ENCODE assay signal across 8 cellular contexts in the genomic region with DNA sequence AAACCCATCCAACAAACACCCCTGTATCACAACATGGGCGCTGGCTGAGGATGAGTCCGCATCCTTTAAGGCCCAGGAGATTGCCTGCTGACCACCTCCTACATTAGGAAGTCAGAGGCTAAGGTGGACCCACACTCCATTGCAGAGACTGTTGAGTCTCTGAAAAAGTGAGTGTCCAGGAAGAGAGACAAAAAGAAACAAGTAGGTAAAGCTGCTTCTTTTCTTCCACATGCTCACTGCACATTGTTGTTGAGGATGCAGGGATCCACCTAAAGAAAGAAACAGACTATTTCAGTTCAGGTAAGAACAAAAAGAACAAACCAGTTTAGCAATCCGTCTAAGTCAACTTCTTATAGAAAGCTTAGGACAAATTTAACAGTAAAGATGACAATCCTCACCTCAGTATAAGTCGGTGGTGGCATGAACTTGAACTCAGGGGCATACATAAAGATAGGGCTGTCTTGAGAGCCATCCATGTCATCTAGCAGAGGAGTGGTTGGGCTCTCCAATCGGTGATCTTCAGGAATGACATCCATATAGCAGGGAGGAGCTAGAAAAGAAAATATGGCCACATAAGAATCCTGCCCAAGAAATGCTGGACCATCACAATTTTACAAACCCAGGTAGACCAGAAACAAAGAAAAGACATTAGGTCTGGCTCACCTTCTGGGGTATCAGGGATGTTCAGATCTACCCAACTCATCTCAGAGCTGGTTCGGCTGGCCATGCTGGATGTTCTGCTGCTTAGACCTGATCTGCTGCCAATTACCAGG. TPM values are rescaled to one million over a fixed set of nuclear protein-coding genes. Genes with fewer than 3 reads are reported as not detected.
DNase-seq lines count a peak whose midpoint lies in the region; ATAC-seq and TF ChIP-seq lines count a peak whose summit lies in the region.

No MANE protein-coding gene starts in this region.

- no TSS peak for BruUV-seq in MCF 10A (replicated peaks; lab: Mats Ljungman, UMichigan)

- H3K27me3 Mint-ChIP-seq in MCF 10A (ENCODE audit: insufficient read depth, unreplicated experiment), result no peaks in the 10 kb centered on the region

- H3K9ac ChIP-seq in HUES6 (ENCODE audit: low read length) (no peak overlapping the region), mucosa of stomach (ENCODE audit: low read length) (peak overlapping the region; percentile 83)

- POLR2A ChIA-PET in MCF 10A (lab: Yijun Ruan, JAX), result interaction anchor here (0.8 to 28.8 kb wide), 11 partner anchors 7 to 135 kb away, joined by 3 to 1309 read pairs (median 30); a partner anchor contains a TSS

- peak overlapping the region; percentile 91 for H3K27ac ChIP-seq in 22Rv1
- no peak overlapping the region for H3K27ac ChIP-seq in HUES6 (ENCODE audit: low read depth, low read length)

- no peak for TF ChIP-seq CTCF in 22Rv1 (IDR thresholded peaks at IDR 0.05)
- no peak for TF ChIP-seq CTCF in MCF 10A (IDR thresholded peaks at IDR 0.05; ENCODE audit: unreplicated experiment)

- no peaks in the 10 kb centered on the region for H3K27me3 ChIP-seq in HUES6 (ENCODE audit: control insufficient read depth, insufficient read depth, low read length)
- no peaks in the 10 kb centered on the region for H3K27me3 ChIP-seq in mucosa of stomach (ENCODE audit: control insufficient read depth, insufficient read depth, low read length)

- H3K4me3 ChIP-seq in HUES6 (ENCODE audit: low read depth, low read length) (peak overlapping the region; percentile 96), mucosa of stomach (ENCODE audit: low read length) (peak overlapping the region; percentile 49)

- intact Hi-C loops in MCF 10A (cut with micrococcal nuclease), result no loop called here

- no peaks in the 10 kb centered on the region for H3K9me3 Mint-ChIP-seq in MCF 10A (ENCODE audit: unreplicated experiment)

- no peak for DNase-seq in MCF 10A (ENCODE audit: unreplicated experiment)
- no peak for DNase-seq in stimulated activated CD8-positive, alpha-beta memory T cell treated with anti-CD3 and anti-CD28 coated beads, Interleukin-4, amount 100 ng/mL, for 48 hours
- DNase-seq in NCI-H510A (lab: John Stamatoyannopoulos, UW), result no peak
- DNase-seq in SHP77 treated with DMSO at 0.1 percent for 48 hours (lab: John Stamatoyannopoulos, UW), result no peak

- H3K4me3 Mint-ChIP-seq in MCF 10A (ENCODE audit: unreplicated experiment), result peak overlapping the region; percentile 89

- H3K36me3 Mint-ChIP-seq in MCF 10A (ENCODE audit: insufficient read depth, unreplicated experiment), result peaks cover 72% of the 10 kb centered on the region

- ATAC-seq in HG02763 (IDR thresholded peaks at IDR 0.05; ENCODE audit: unreplicated experiment), result no peak

- peak overlapping the region; percentile 95 for H3K27ac Mint-ChIP-seq in MCF 10A (ENCODE audit: low read depth, unreplicated experiment)

- H3K4me1 Mint-ChIP-seq in MCF 10A (ENCODE audit: insufficient read depth, unreplicated experiment), result peaks cover 34% of the 10 kb centered on the region

- CTCF ChIA-PET in MCF 10A (lab: Yijun Ruan, JAX), result interaction anchor here (0.7 to 24.2 kb wide), 8 partner anchors 15 to 113 kb away, joined by 3 to 773 read pairs (median 4); a partner anchor contains a TSS

- H3K36me3 ChIP-seq in HUES6 (ENCODE audit: control insufficient read depth, insufficient read depth, low read length) (peaks cover 30% of the 10 kb centered on the region), mucosa of stomach (ENCODE audit: control insufficient read depth, insufficient read depth, low read length) (peaks cover 20% of the 10 kb centered on the region)

- peaks cover 23% of the 10 kb centered on the region for H3K4me1 ChIP-seq in HUES6 (ENCODE audit: control insufficient read depth, insufficient read depth, low read length)
- H3K4me1 ChIP-seq in mucosa of stomach (ENCODE audit: control insufficient read depth, insufficient read depth, low read length), result peaks cover 36% of the 10 kb centered on the region

- H3K9me3 ChIP-seq in HUES6 (ENCODE audit: control insufficient read depth, insufficient read depth, low read depth, low read length) (no peaks in the 10 kb centered on the region), mucosa of stomach (ENCODE audit: control insufficient read depth, low read length) (no peaks in the 10 kb centered on the region)

RNA-seq across cellular contexts. Expression of a gene that starts 2.6 kb away (rescaled TPM):
- total RNA-seq in MCF 10A (2022), result 576 and 599 TPM in 2 replicates

RNA-seq across cellular contexts. Expression of a gene that starts 27.7 kb away (rescaled TPM):
- total RNA-seq in MCF 10A (2022), result not detected in 2 replicates

RNA-seq across cellular contexts. Expression of a gene that starts 29.3 kb away (rescaled TPM):
- total RNA-seq in MCF 10A (2022), result 17.6 and 20.9 TPM in 2 replicates

RNA-seq across cellular contexts. Expression of a gene that starts 29.4 kb away (rescaled TPM):
- 2.6 and 3.1 TPM in 2 replicates for total RNA-seq in MCF 10A (2022)

RNA-seq across cellular contexts. Expression of a gene that starts 36.0 kb away (rescaled TPM):
- total RNA-seq in MCF 10A (2022), result 40.1 and 42.1 TPM in 2 replicates
